In genomic region chr22:11285116-11285838, GRCh38 we compare ENCODE assay signal across 8 cellular contexts.
DNase-seq lines count a peak whose midpoint lies in the region; ATAC-seq, FAIRE-seq and TF ChIP-seq lines count a peak whose summit lies in the region.
"Not testable (repeated sequence)": the region's sequence is repeated elsewhere in the genome, so short reads cannot be mapped to it uniquely, and the experiment has no call there.

No MANE protein-coding gene starts in this region.

- not testable (repeated sequence) for H2AFZ ChIP-seq in K562 (ENCODE audit: low read depth, low read length)

- H3K9me1 ChIP-seq in K562 (ENCODE audit: control insufficient read depth, insufficient read depth, low read length), result not testable (repeated sequence)

- not testable (repeated sequence) for BruUV-seq in Calu3 (replicated peaks; lab: Mats Ljungman, UMichigan); K562 (replicated peaks; lab: Mats Ljungman, UMichigan)

- H3K4me3 Mint-ChIP-seq in Calu3 (ENCODE audit: low read depth, unreplicated experiment); activated CD4-positive, alpha-beta T cell treated with anti-CD3 and anti-CD28 coated beads for 36 hours: not testable (repeated sequence)

- not testable (repeated sequence) for H3K9ac ChIP-seq in K562 (ENCODE audit: insufficient read depth in 1 of 2, low read depth in 2 of 2, low read length in 2 of 2)

- not testable (repeated sequence) for H4K20me1 ChIP-seq in K562 (replicated peaks; ENCODE audit: control insufficient read depth, insufficient read depth, low read length)

- not testable (repeated sequence) for H3K4me2 ChIP-seq in K562 (ENCODE audit: insufficient read depth, low read length)

- H3K36me3 Mint-ChIP-seq in Calu3 (ENCODE audit: insufficient read depth, unreplicated experiment); activated CD4-positive, alpha-beta T cell treated with anti-CD3 and anti-CD28 coated beads for 36 hours (ENCODE audit: low read depth): not testable (repeated sequence)

- WGBS in K562 (ENCODE audit: insufficient coverage, low coverage, missing lambda C conversion rate), result 2% methylated on average over 31 of the region's 32 CpGs

- not testable (repeated sequence) for H3K27me3 Mint-ChIP-seq in Calu3 (ENCODE audit: unreplicated experiment); activated CD4-positive, alpha-beta T cell treated with anti-CD3 and anti-CD28 coated beads for 36 hours

- in situ Hi-C loops in K562 (cut with MboI), result loop anchor here (25.0 kb wide), 1 partner anchor 327 kb away; no protein-coding TSS in a partner anchor

- not testable (repeated sequence) for FAIRE-seq in K562 (lab: Jason Lieb, UNC)

- not testable (repeated sequence) for TF ChIP-seq EP300 in K562 (IDR thresholded peaks at IDR 0.05; ENCODE audit: low read length)

- H3K79me2 ChIP-seq in K562 (ENCODE audit: control insufficient read depth, insufficient read depth, low read length), result not testable (repeated sequence)

- H3K9me3 ChIP-seq in K562 (replicated peaks; ENCODE audit: control insufficient read depth, insufficient read depth, low read depth, low read length), result not testable (repeated sequence)

- H3K4me3 ChIP-seq in H7 (ENCODE audit: insufficient read depth, low read depth, low read length); K562: not testable (repeated sequence)

- H3K27ac ChIP-seq in K562 (ENCODE audit: extremely low read depth, low read depth, low read length), result not testable (repeated sequence)

- not testable (repeated sequence) for H3K36me3 ChIP-seq in H7 (replicated peaks; ENCODE audit: control insufficient read depth, insufficient read depth, low read length); K562 (ENCODE audit: control insufficient read depth, insufficient read depth, low read length)

- not testable (repeated sequence) for H3K27ac Mint-ChIP-seq in Calu3 (ENCODE audit: unreplicated experiment); activated CD4-positive, alpha-beta T cell treated with anti-CD3 and anti-CD28 coated beads for 36 hours

- H3K9me3 Mint-ChIP-seq in Calu3 (ENCODE audit: low read depth, unreplicated experiment), result peaks cover 11% of the 10 kb centered on the region
- peaks cover 29% of the 10 kb centered on the region for H3K9me3 Mint-ChIP-seq in activated CD4-positive, alpha-beta T cell treated with anti-CD3 and anti-CD28 coated beads for 36 hours (ENCODE audit: low read depth)

- TF ChIP-seq CTCF in Calu3 (IDR thresholded peaks at IDR 0.05; ENCODE audit: unreplicated experiment), result not testable (repeated sequence)
- peak; percentile 78 for TF ChIP-seq CTCF in LNCAP (IDR thresholded peaks at IDR 0.05)
- TF ChIP-seq CTCF in K562 (IDR thresholded peaks at IDR 0.05 in 2 of 3, conservative IDR thresholded peaks at IDR 0.05 in 1 of 3; ENCODE audit: insufficient read depth in 2 of 3, low read depth in 1 of 3, low read length in 3 of 3), result peak; percentile 42 to 69 (median 55)

- not testable (repeated sequence) for ATAC-seq in activated CD4-positive, alpha-beta T cell treated with anti-CD3 and anti-CD28 coated beads for 36 hours
- peak; percentile 69 for ATAC-seq in K562

- H3K4me1 ChIP-seq in K562 (replicated peaks in 1 of 2; ENCODE audit: control insufficient read depth in 2 of 2, insufficient read depth in 2 of 2, low read length in 2 of 2), result not testable (repeated sequence)

- not testable (repeated sequence) for H3K4me1 Mint-ChIP-seq in Calu3 (ENCODE audit: low read depth, unreplicated experiment); activated CD4-positive, alpha-beta T cell treated with anti-CD3 and anti-CD28 coated beads for 36 hours

- intact Hi-C loops in Calu3 (cut with micrococcal nuclease; ENCODE audit: unreplicated experiment); activated CD4-positive, alpha-beta T cell treated with anti-CD3 and anti-CD28 coated beads for 36 hours (cut with DNase I, micrococcal nuclease); K562 (cut with micrococcal nuclease): not testable (repeated sequence)

- not testable (repeated sequence) for TF ChIP-seq POLR2A in K562 (conservative IDR thresholded peaks at IDR 0.05)

- TF ChIP-seq RAD21 in K562 (CRISPR knock-in tag; conservative IDR thresholded peaks at IDR 0.05 in 1 of 2, IDR thresholded peaks at IDR 0.05 in 1 of 2), result peak in 1 of 2 experiments; percentile 57; a peak in 2 of 4 replicates

- H3K27me3 ChIP-seq in H7 (ENCODE audit: control insufficient read depth, insufficient read depth, low read length); K562 (ENCODE audit: control insufficient read depth in 2 of 2, insufficient read depth in 2 of 2, low read length in 2 of 2): not testable (repeated sequence)

- DNase-seq in Calu3 (peak; percentile 14), H7 (peak; percentile 18), RKO (ENCODE audit: low spot score) (peak; percentile 33), K562 (ENCODE audit: extremely low read depth in 1 of 4, low spot score in 3 of 4) (peak in 2 of 4 experiments; percentile 13 to 61), islet precursor cell (peak; percentile 45)
- peak; percentile 55 for DNase-seq in activated CD4-positive, alpha-beta T cell treated with anti-CD3 and anti-CD28 coated beads for 36 hours
- peak; percentile 4 to 26 for DNase-seq in stimulated activated CD8-positive, alpha-beta memory T cell treated with anti-CD3 and anti-CD28 coated beads, Interleukin-2, amount 100 ng/mL, for 48 hours (ENCODE audit: low read depth in 2 of 2)

- POLR2A ChIA-PET in activated CD4-positive, alpha-beta T cell treated with anti-CD3 and anti-CD28 coated beads for 36 hours (lab: Charles Lee); K562 (lab: Yijun Ruan, JAX): not testable (repeated sequence)

- CTCF ChIA-PET in Calu3 (lab: Charles Lee); activated CD4-positive, alpha-beta T cell treated with anti-CD3 and anti-CD28 coated beads for 36 hours (lab: Charles Lee); K562 (lab: Yijun Ruan, JAX; ENCODE audit: low intra/inter-chr PET ratio): not testable (repeated sequence)

TF ChIP-seq in K562, 482 proteins besides CTCF, POLR2A, EP300 and RAD21:
- TF ChIP-seq SMC3 (conservative IDR thresholded peaks at IDR 0.05; ENCODE audit: insufficient read depth, low read depth, low read length), result peak; percentile 27; the same call in 1 of the 2 replicates
